4 cellular contexts compared by ENCODE assay signal in the genomic region with DNA sequence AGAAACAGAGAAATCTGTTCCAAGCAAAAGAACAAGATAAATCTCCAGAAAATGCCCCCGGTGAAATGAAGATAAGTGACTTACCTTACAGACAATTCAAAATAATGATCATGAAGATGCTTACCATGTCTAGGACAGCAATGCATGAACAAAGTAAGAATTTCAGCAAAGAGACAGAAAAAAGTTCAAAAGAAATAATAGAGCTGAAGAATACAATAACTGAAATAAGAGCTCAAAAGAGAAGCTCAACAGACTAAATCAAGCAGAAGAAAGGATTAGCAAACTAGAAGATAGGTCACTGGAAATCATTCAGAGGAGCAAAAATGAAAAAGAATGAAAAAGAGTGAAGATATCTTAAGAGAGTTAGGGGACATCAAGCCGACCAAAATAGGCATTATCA. TPM values are rescaled to one million over a fixed set of nuclear protein-coding genes. Genes with fewer than 3 reads are reported as not detected.
A peak's percentile ranks its signal among the peaks of the same experiment; 100 is the strongest.
DNase-seq lines count a peak whose midpoint lies in the region; ATAC-seq, FAIRE-seq and TF ChIP-seq lines count a peak whose summit lies in the region.
"Not testable (repeated sequence)": the region's sequence is repeated elsewhere in the genome, so short reads cannot be mapped to it uniquely, and the experiment has no call there.

No MANE protein-coding gene starts in this region.

- DNase-seq in GM12878 (ENCODE audit: low read depth, low spot score); K562 (ENCODE audit: extremely low read depth in 1 of 4, low spot score in 3 of 4): not testable (repeated sequence)

- H3K79me2 ChIP-seq in GM12878 (ENCODE audit: control insufficient read depth, insufficient read depth, low read length); K562 (ENCODE audit: control insufficient read depth, insufficient read depth, low read length): not testable (repeated sequence)

- TF ChIP-seq POLR2A in GM12878 (IDR thresholded peaks at IDR 0.05; ENCODE audit: low read depth, low read length); K562 (conservative IDR thresholded peaks at IDR 0.05): not testable (repeated sequence)

- H3K4me1 ChIP-seq in BLaER1, result peaks cover 37% of the 10 kb centered on the region
- H3K4me1 ChIP-seq in GM12878 (ENCODE audit: control insufficient read depth, insufficient read depth, low read length); K562 (replicated peaks in 1 of 2; ENCODE audit: control insufficient read depth in 2 of 2, insufficient read depth in 2 of 2, low read length in 2 of 2): not testable (repeated sequence)

- TF ChIP-seq CTCF in GM12878 (IDR thresholded peaks at IDR 0.05 in 2 of 3, conservative IDR thresholded peaks at IDR 0.05 in 1 of 3; ENCODE audit: control insufficient read depth in 2 of 3, extremely low read depth in 1 of 3, insufficient read depth in 1 of 3, low read depth in 3 of 3, low read length in 3 of 3); K562 (IDR thresholded peaks at IDR 0.05 in 2 of 3, conservative IDR thresholded peaks at IDR 0.05 in 1 of 3; ENCODE audit: insufficient read depth in 2 of 3, low read depth in 1 of 3, low read length in 3 of 3): not testable (repeated sequence)

- not testable (repeated sequence) for H3K9ac ChIP-seq in BLaER1; GM12878 (ENCODE audit: control insufficient read depth, insufficient read depth, low read length); K562 (ENCODE audit: insufficient read depth in 1 of 2, low read depth in 2 of 2, low read length in 2 of 2)

- POLR2A ChIA-PET in GM12878 (lab: Charles Lee); K562 (lab: Yijun Ruan, JAX): not testable (repeated sequence)

- not testable (repeated sequence) for BruUV-seq in GM12878 (replicated peaks; lab: Mats Ljungman, UMichigan); K562 (replicated peaks; lab: Mats Ljungman, UMichigan)

- peak overlapping the region; percentile 65; the same call in 1 of the 2 replicates for H3K4me2 ChIP-seq in BLaER1
- not testable (repeated sequence) for H3K4me2 ChIP-seq in GM12878 (ENCODE audit: control insufficient read depth, insufficient read depth); K562 (ENCODE audit: insufficient read depth, low read length)

- not testable (repeated sequence) for H3K27ac ChIP-seq in BLaER1; GM12878 (ENCODE audit: control insufficient read depth, insufficient read depth); K562 (ENCODE audit: extremely low read depth, low read depth, low read length)

- not testable (repeated sequence) for ATAC-seq in SK-N-SH treated with all-trans-retinoic acid at 6 μM for 48 hours, GM12878, K562

- intact Hi-C loops in GM12878 (cut with micrococcal nuclease; ENCODE audit: unreplicated experiment); K562 (cut with micrococcal nuclease): not testable (repeated sequence)

- H2AFZ ChIP-seq in GM12878 (ENCODE audit: control insufficient read depth, low read depth, low read length); K562 (ENCODE audit: low read depth, low read length): not testable (repeated sequence)

- H3K9me1 ChIP-seq in K562 (ENCODE audit: control insufficient read depth, insufficient read depth, low read length), result not testable (repeated sequence)

- in situ Hi-C loops in GM12878 (cut with MboI); K562 (cut with MboI): not testable (repeated sequence)

- CTCF ChIA-PET in GM12878 (lab: Yijun Ruan, JAX); K562 (lab: Yijun Ruan, JAX; ENCODE audit: low intra/inter-chr PET ratio): not testable (repeated sequence)

- 100% methylated on average over 1 of the region's 2 CpGs for WGBS in GM12878 (ENCODE audit: insufficient coverage, insufficient replicate concordance, low lambda C conversion rate, missing lambda C conversion rate)
- 2% methylated on average over 1 of the region's 2 CpGs for WGBS in K562 (ENCODE audit: insufficient coverage, low coverage, missing lambda C conversion rate)

- H3K4me3 ChIP-seq in BLaER1, GM12878, K562: not testable (repeated sequence)

- FAIRE-seq in GM12878 (lab: Jason Lieb, UNC), result peak; percentile 7
- not testable (repeated sequence) for FAIRE-seq in K562 (lab: Jason Lieb, UNC)

- SMC1A ChIA-PET in GM12878 (lab: Charles Lee; ENCODE audit: uncharacterized antibody, unreplicated experiment), result not testable (repeated sequence)

- not testable (repeated sequence) for H4K20me1 ChIP-seq in BLaER1; GM12878 (ENCODE audit: control insufficient read depth, insufficient read depth); K562 (replicated peaks; ENCODE audit: control insufficient read depth, insufficient read depth, low read length)

- RAD21 ChIA-PET in GM12878 (lab: Charles Lee; ENCODE audit: unreplicated experiment), result not testable (repeated sequence)

- not testable (repeated sequence) for H3K36me3 ChIP-seq in BLaER1; GM12878 (ENCODE audit: control insufficient read depth in 2 of 2, insufficient read depth in 2 of 2, low read length in 1 of 2); K562 (ENCODE audit: control insufficient read depth, insufficient read depth, low read length)

- not testable (repeated sequence) for H3K9me3 ChIP-seq in BLaER1; GM12878 (replicated peaks; ENCODE audit: control insufficient read depth, insufficient read depth, low read length); K562 (replicated peaks; ENCODE audit: control insufficient read depth, insufficient read depth, low read depth, low read length)

- TF ChIP-seq EP300 in GM12878 (IDR thresholded peaks at IDR 0.05; ENCODE audit: borderline replicate concordance in 1 of 2, control insufficient read depth in 1 of 2, low read depth in 2 of 2, low read length in 2 of 2); K562 (IDR thresholded peaks at IDR 0.05; ENCODE audit: low read length): not testable (repeated sequence)

- not testable (repeated sequence) for H3K27me3 ChIP-seq in BLaER1; GM12878 (replicated peaks in 1 of 2; ENCODE audit: control insufficient read depth in 2 of 2, insufficient read depth in 2 of 2, low read length in 1 of 2)
- H3K27me3 ChIP-seq in K562 (ENCODE audit: control insufficient read depth in 2 of 2, insufficient read depth in 2 of 2, low read length in 2 of 2), result peaks cover 49 to 61% of the 10 kb centered on the region in 2 experiments

- not testable (repeated sequence) for TF ChIP-seq RAD21 in GM12878 (IDR thresholded peaks at IDR 0.05; ENCODE audit: insufficient read depth, low read depth, low read length); K562 (CRISPR knock-in tag; conservative IDR thresholded peaks at IDR 0.05 in 1 of 2, IDR thresholded peaks at IDR 0.05 in 1 of 2)

RNA-seq across cellular contexts. Expression of gene ZNF74, which starts 19.8 kb away (rescaled TPM):
- 13.4 and 18.4 TPM in 2 replicates for total RNA-seq in GM12878 (2013; cell fraction: nucleolus; rRNA removed)
- 8.0 and 8.6 TPM in 2 replicates for total RNA-seq in GM12878 (2014; rRNA removed)
- total RNA-seq in GM12878 (2014; rRNA removed; fragmentation: Illumina TruSeq; extraction: Trizol), result 3.7 and 4.0 TPM in 2 replicates
- total RNA-seq in GM12878 (2021), result 8.3 and 9.3 TPM in 2 replicates
- 1.3 TPM for polyA plus RNA-seq in GM12878 (2011; ENCODE audit: low read depth)
- 2.9 and 4.4 TPM in 2 replicates for polyA plus RNA-seq in GM12878 (2011; rRNA removed)
- 5.6 and 8.6 TPM in 2 replicates for polyA plus RNA-seq in GM12878 (2011; cell fraction: cytosol; rRNA removed)
- polyA plus RNA-seq in GM12878 (2011; cell fraction: nucleus; rRNA removed), result 5.9 and 7.3 TPM in 2 replicates
- 2.4 and 4.1 TPM in 2 replicates for polyA plus RNA-seq in GM12878 (2012)
- polyA plus RNA-seq in GM12878 (2014; fragmentation: Illumina TruSeq; extraction: Trizol), result 1.6 and 3.0 TPM in 2 replicates
- polyA plus RNA-seq in GM12878 (2014; fragmentation: Nextera tagmentation; extraction: Ambion mirVana), result under 1 TPM; 0.37 to 0.73 TPM
- polyA plus RNA-seq in GM12878 (2014; rRNA removed), result 7.0 and 7.4 TPM in 2 replicates
- 1 to 10 TPM; 5.8 to 6.2 TPM for polyA plus RNA-seq in GM12878 (2016; fragmentation: Nextera tagmentation; extraction: Ambion mirVana)
- polyA minus RNA-seq in GM12878 (2011; rRNA and poly(A)+ RNA removed), result 4.2 and 8.0 TPM in 2 replicates
- 3.4 and 3.5 TPM in 2 replicates for polyA minus RNA-seq in GM12878 (2011; cell fraction: cytosol; rRNA and poly(A)+ RNA removed)
- polyA minus RNA-seq in GM12878 (2011; cell fraction: nucleus; rRNA and poly(A)+ RNA removed), result 2.3 and 4.3 TPM in 2 replicates
- total RNA-seq in K562 (2011; cell fraction: chromatin; rRNA removed; ENCODE audit: low replicate concordance), result 36.8 and 68.2 TPM in 2 replicates
- 55.4 and 63.2 TPM in 2 replicates for total RNA-seq in K562 (2011; cell fraction: nucleolus; rRNA removed)
- 50.2 and 53.7 TPM in 2 replicates for total RNA-seq in K562 (2011; cell fraction: nucleoplasm; rRNA removed)
- total RNA-seq in K562 (2014; rRNA removed), result 49.2 and 56.7 TPM in 2 replicates
- total RNA-seq in K562 (2014; rRNA removed; fragmentation: Illumina TruSeq; extraction: Trizol), result 17.4 and 20.5 TPM in 2 replicates
- total RNA-seq in K562 (2015; rRNA removed; fragmentation: Illumina TruSeq; extraction: Trizol), result 31.5 and 32.5 TPM in 2 replicates
- 53.5 and 55.7 TPM in 2 replicates for total RNA-seq in K562 (2021)
- polyA plus RNA-seq in K562 (2011; rRNA removed), result 33.8 and 49.7 TPM in 2 replicates
- polyA plus RNA-seq in K562 (2011; cell fraction: cytosol; rRNA removed), result 56.9 and 67.4 TPM in 2 replicates
- polyA plus RNA-seq in K562 (2011; cell fraction: nucleus; rRNA removed), result 42.8 and 56.1 TPM in 2 replicates
- polyA plus RNA-seq in K562 (2012), result 31.5 and 39.9 TPM in 2 replicates
- 22.8 and 24.5 TPM in 2 replicates for polyA plus RNA-seq in K562 (2014; fragmentation: Illumina TruSeq; extraction: Trizol)
- 1 to 10 TPM; 2.4 to 3.7 TPM for polyA plus RNA-seq in K562 (2014; fragmentation: Nextera tagmentation; extraction: Ambion mirVana)
- 37.1 and 62.8 TPM in 2 replicates for polyA plus RNA-seq in K562 (2014; rRNA removed)
- 32.6 and 33.0 TPM in 2 replicates for polyA minus RNA-seq in K562 (2011; rRNA and poly(A)+ RNA removed)
- 39.3 and 58.2 TPM in 2 replicates for polyA minus RNA-seq in K562 (2011; cell fraction: cytosol; rRNA and poly(A)+ RNA removed)
- 23.6 and 28.3 TPM in 2 replicates for polyA minus RNA-seq in K562 (2011; cell fraction: nucleus; rRNA and poly(A)+ RNA removed)

RNA-seq across cellular contexts. Expression of gene DGCR6L, which starts 54.3 kb away (rescaled TPM):
- total RNA-seq in GM12878 (2013; cell fraction: nucleolus; rRNA removed), result 3.7 and 5.2 TPM in 2 replicates
- total RNA-seq in GM12878 (2014; rRNA removed) (37.4 and 38.9 TPM in 2 replicates), GM12878 (2014; rRNA removed; fragmentation: Illumina TruSeq; extraction: Trizol) (12.5 and 15.2 TPM in 2 replicates), GM12878 (2021) (27.0 and 27.7 TPM in 2 replicates), K562 (2014; rRNA removed) (151 and 163 TPM in 2 replicates), K562 (2014; rRNA removed; fragmentation: Illumina TruSeq; extraction: Trizol) (14.1 and 20.0 TPM in 2 replicates), K562 (2015; rRNA removed; fragmentation: Illumina TruSeq; extraction: Trizol) (78.1 and 78.6 TPM in 2 replicates), K562 (2021) (95.3 and 101 TPM in 2 replicates)
- polyA plus RNA-seq in GM12878 (2011; ENCODE audit: low read depth), result 6.9 TPM
- polyA plus RNA-seq in GM12878 (2011; rRNA removed) (9.1 and 17.4 TPM in 2 replicates), GM12878 (2014; fragmentation: Illumina TruSeq; extraction: Trizol) (1.5 and 8.1 TPM in 2 replicates), GM12878 (2014; fragmentation: Nextera tagmentation; extraction: Ambion mirVana) (1 to 10 TPM; 1.6 to 4.2 TPM), GM12878 (2014; rRNA removed) (36.7 and 41.9 TPM in 2 replicates), GM12878 (2016; fragmentation: Nextera tagmentation; extraction: Ambion mirVana) (10 to 100 TPM; 59.4 to 62.8 TPM), K562 (2011; rRNA removed) (51.0 and 88.0 TPM in 2 replicates), K562 (2014; fragmentation: Illumina TruSeq; extraction: Trizol) (40.4 and 66.5 TPM in 2 replicates), K562 (2014; fragmentation: Nextera tagmentation; extraction: Ambion mirVana) (1 to 10 TPM; 3.6 to 8.1 TPM), K562 (2014; rRNA removed) (113 and 117 TPM in 2 replicates)
- 30.2 and 48.0 TPM in 2 replicates for polyA plus RNA-seq in GM12878 (2011; cell fraction: cytosol; rRNA removed)
- polyA plus RNA-seq in GM12878 (2011; cell fraction: nucleus; rRNA removed), result 18.6 and 25.2 TPM in 2 replicates
- 15.0 and 17.2 TPM in 2 replicates for polyA plus RNA-seq in GM12878 (2012)
- polyA minus RNA-seq in GM12878 (2011; rRNA and poly(A)+ RNA removed), result 7.2 and 15.7 TPM in 2 replicates
- 4.6 and 5.3 TPM in 2 replicates for polyA minus RNA-seq in GM12878 (2011; cell fraction: cytosol; rRNA and poly(A)+ RNA removed)
- 5.0 and 5.9 TPM in 2 replicates for polyA minus RNA-seq in GM12878 (2011; cell fraction: nucleus; rRNA and poly(A)+ RNA removed)
- total RNA-seq in K562 (2011; cell fraction: chromatin; rRNA removed; ENCODE audit: low replicate concordance), result 5.8 and 25.8 TPM in 2 replicates
- total RNA-seq in K562 (2011; cell fraction: nucleolus; rRNA removed), result 37.9 and 39.6 TPM in 2 replicates
- 19.9 and 28.5 TPM in 2 replicates for total RNA-seq in K562 (2011; cell fraction: nucleoplasm; rRNA removed)
- polyA plus RNA-seq in K562 (2011; cell fraction: cytosol; rRNA removed), result 116 and 204 TPM in 2 replicates
- polyA plus RNA-seq in K562 (2011; cell fraction: nucleus; rRNA removed), result 72.9 and 95.1 TPM in 2 replicates
- polyA plus RNA-seq in K562 (2012), result 80.6 and 161 TPM in 2 replicates
- polyA minus RNA-seq in K562 (2011; rRNA and poly(A)+ RNA removed), result 14.8 and 17.4 TPM in 2 replicates
- polyA minus RNA-seq in K562 (2011; cell fraction: cytosol; rRNA and poly(A)+ RNA removed), result 35.4 and 39.9 TPM in 2 replicates
- 29.2 and 43.1 TPM in 2 replicates for polyA minus RNA-seq in K562 (2011; cell fraction: nucleus; rRNA and poly(A)+ RNA removed)
